8 cellular contexts compared by ENCODE assay signal in genomic region chr7:128833148-128833938, GRCh38. TPM values are rescaled to one million over a fixed set of nuclear protein-coding genes. Genes with fewer than 3 reads are reported as not detected.
DNase-seq lines count a peak whose midpoint lies in the region; TF ChIP-seq lines count a peak whose summit lies in the region.

No MANE protein-coding gene starts in this region.

- peak; percentile 27 to 42 for DNase-seq in NCI-H446 (lab: John Stamatoyannopoulos, UW)
- peak; percentile 64 for DNase-seq in fibroblast of gingiva (ENCODE audit: low read depth)
- DNase-seq in neural crest cell (ENCODE audit: low read depth, low spot score): no peak
- no peak for DNase-seq in erythroblast (lab: John Stamatoyannopoulos, UW)
- no peak for DNase-seq in mesenteric fat pad (ENCODE audit: low spot score)
- no peak for DNase-seq in NCI-H510A (lab: John Stamatoyannopoulos, UW)
- DNase-seq in stimulated activated CD4-positive, alpha-beta T cell treated with anti-CD3 and anti-CD28 coated beads, Interleukin-2, amount 100 ng/mL, for 24 hours: no peak

- no peak overlapping the region for H3K27ac Mint-ChIP-seq in neural crest cell (ENCODE audit: unreplicated experiment)

- H3K9me3 ChIP-seq in BLaER1 treated with 17β-estradiol and CSF1 and Interleukin-3, amounts not matched to agents 10 nM and 100 nM (replicated peaks in 1 of 11): no peaks in the 10 kb centered on the region

- peaks cover 37% of the 10 kb centered on the region for H3K27me3 Mint-ChIP-seq in neural crest cell (ENCODE audit: low read depth)

- no peak overlapping the region for H3K27ac ChIP-seq in BLaER1 treated with 17β-estradiol and CSF1 and Interleukin-3, amounts not matched to agents 10 nM and 100 nM

- H4K20me1 ChIP-seq in BLaER1 treated with 17β-estradiol and CSF1 and Interleukin-3, amounts not matched to agents 10 nM and 100 nM: peaks cover 0 to 17% (median 0%) of the 10 kb centered on the region in 11 experiments; a peak in 4 of 22 replicates

- H3K27me3 ChIP-seq in BLaER1 treated with 17β-estradiol and CSF1 and Interleukin-3, amounts not matched to agents 10 nM and 100 nM: peaks cover 28 to 45% (median 33%) of the 10 kb centered on the region in 11 experiments

- no peak for TF ChIP-seq CTCF in neural crest cell (conservative IDR thresholded peaks at IDR 0.05)

- H3K4me3 ChIP-seq in BLaER1 treated with 17β-estradiol and CSF1 and Interleukin-3, amounts not matched to agents 10 nM and 100 nM: no peak overlapping the region

- no peak for TF ChIP-seq POLR2A in erythroblast (IDR thresholded peaks at IDR 0.05; ENCODE audit: low read length)

- peaks cover 15% of the 10 kb centered on the region for H3K4me1 Mint-ChIP-seq in neural crest cell

- no peaks in the 10 kb centered on the region for H3K36me3 Mint-ChIP-seq in neural crest cell (ENCODE audit: low read depth)

- H3K36me3 ChIP-seq in BLaER1 treated with 17β-estradiol and CSF1 and Interleukin-3, amounts not matched to agents 10 nM and 100 nM: no peaks in the 10 kb centered on the region

- no peak overlapping the region for H3K9ac ChIP-seq in BLaER1 treated with 17β-estradiol and CSF1 and Interleukin-3, amounts not matched to agents 10 nM and 100 nM

- H3K9me3 Mint-ChIP-seq in neural crest cell: no peaks in the 10 kb centered on the region

- H3K4me3 Mint-ChIP-seq in neural crest cell: peak overlapping the region; percentile 32

- peaks cover 38 to 48% (median 41%) of the 10 kb centered on the region in 10 experiments for H3K4me1 ChIP-seq in BLaER1 treated with 17β-estradiol and CSF1 and Interleukin-3, amounts not matched to agents 10 nM and 100 nM

- H3K4me2 ChIP-seq in BLaER1 treated with 17β-estradiol and CSF1 and Interleukin-3, amounts not matched to agents 10 nM and 100 nM: peak overlapping the region; percentile 80 to 94 (median 87)

RNA-seq across cellular contexts. Expression of gene FLNC, which starts 3.1 kb away (rescaled TPM):
- 5.3 and 5.6 TPM in 2 replicates for total RNA-seq in neural crest cell
- total RNA-seq in mesenteric fat pad: 16.2 TPM

RNA-seq across cellular contexts. Expression of gene ATP6V1F, which starts 29.3 kb away (rescaled TPM):
- 144 and 149 TPM in 2 replicates for total RNA-seq in neural crest cell
- total RNA-seq in mesenteric fat pad: 160 TPM

RNA-seq across cellular contexts. Expression of gene CCDC136, which starts 41.6 kb away (rescaled TPM):
- 70.6 and 72.2 TPM in 2 replicates for total RNA-seq in neural crest cell
- 6.8 TPM for total RNA-seq in mesenteric fat pad

RNA-seq across cellular contexts. Expression of gene OPN1SW, which starts 57.7 kb away (rescaled TPM):
- total RNA-seq in neural crest cell (not detected in 2 replicates), mesenteric fat pad (not detected)

Comparison
In these comparisons a context has a peak if more than half of its experiments do, and no peak if none do; other contexts are left out.
1. DNase-seq: peak in NCI-H446 (2 of 2) and fibroblast of gingiva (single experiment); none in neural crest cell (single experiment), erythroblast (0 of 2), mesenteric fat pad (single experiment), NCI-H510A (single experiment) and stimulated activated CD4-positive, alpha-beta T cell treated with anti-CD3 and anti-CD28 coated beads, Interleukin-2, amount 100 ng/mL, for 24 hours (0 of 2).